21 cellular contexts compared by ENCODE assay signal in genomic region chr4:13399257-13399656, GRCh38.
DNase-seq lines count a peak whose midpoint lies in the region; ATAC-seq, FAIRE-seq and TF ChIP-seq lines count a peak whose summit lies in the region.
"Had no signal": no experiment of that assay in that cellular context is flagged by ENCODE, and none has a peak within 500 bp of the region (broad histone marks: within the 10 kb centered on the region; RNA-seq: fewer than 3 reads in every experiment).

No MANE protein-coding gene starts in this region.

- no peak overlapping the region for H2AFZ ChIP-seq in HepG2 (ENCODE audit: low read length)
- H2AFZ ChIP-seq: neural progenitor cell had no signal

- no peak overlapping the region for H3K9ac ChIP-seq in HepG2 (ENCODE audit: insufficient read depth, low read depth, low read length)
- H3K9ac ChIP-seq: neural progenitor cell had no signal

- H3K36me3 ChIP-seq in HepG2 (replicated peaks in 1 of 2; ENCODE audit: control insufficient read depth in 1 of 2, insufficient read depth in 2 of 2, low read length in 2 of 2) (no peaks in the 10 kb centered on the region), right lobe of liver (no peaks in the 10 kb centered on the region)
- H3K36me3 ChIP-seq: gastroesophageal sphincter, neural progenitor cell, transverse colon had no signal

- H3K27ac ChIP-seq in HepG2 (ENCODE audit: extremely low read length, insufficient read depth, low read length) (no peak overlapping the region), right lobe of liver (no peak overlapping the region)
- H3K27ac ChIP-seq: gastroesophageal sphincter, neural progenitor cell, SK-N-MC, transverse colon had no signal

- no TSS peak for BruUV-seq in HepG2 (replicated peaks; lab: Mats Ljungman, UMichigan)

- H3K27me3 ChIP-seq in HepG2 (ENCODE audit: control insufficient read depth in 1 of 2, insufficient read depth in 2 of 2, low read length in 2 of 2) (no peaks in the 10 kb centered on the region), right lobe of liver (no peaks in the 10 kb centered on the region)
- H3K27me3 ChIP-seq: gastroesophageal sphincter, neural progenitor cell, transverse colon had no signal

- TF ChIP-seq POLR2A in HepG2 (IDR thresholded peaks at IDR 0.05; ENCODE audit: insufficient read depth in 1 of 2, low read depth in 2 of 2, low read length in 2 of 2) (no peak), right lobe of liver (IDR thresholded peaks at IDR 0.05) (no peak)

- no peak overlapping the region for H3K4me3 ChIP-seq in HepG2 (replicated peaks in 1 of 3; ENCODE audit: insufficient read depth in 1 of 3, low read depth in 2 of 3, low read length in 3 of 3)
- H3K4me3 ChIP-seq in right lobe of liver = no peak overlapping the region
- H3K4me3 ChIP-seq in astrocyte of the spinal cord (ENCODE audit: low read depth, low read length) = no peak overlapping the region
- H3K4me3 ChIP-seq: gastroesophageal sphincter, neural progenitor cell, SK-N-MC, transverse colon had no signal

- intact Hi-C loops in HepG2 (cut with micrococcal nuclease; ENCODE audit: unreplicated experiment) = no loop called here
- intact Hi-C loops in right lobe of liver (cut with DNase I) = no loop called here
- intact Hi-C loops in head of caudate nucleus (cut with DNase I) = no loop called here

- CTCF ChIA-PET in HepG2 (lab: Yijun Ruan, JAX; ENCODE audit: low intra/inter-chr PET ratio, low total read pairs) = no interaction called here

- no peaks in the 10 kb centered on the region for H4K20me1 ChIP-seq in HepG2 (ENCODE audit: insufficient read depth, low read length)

- H3K79me2 ChIP-seq in HepG2 (ENCODE audit: insufficient read depth, low read length) = no peaks in the 10 kb centered on the region

- no peak for ATAC-seq in HepG2
- no peak for ATAC-seq in right lobe of liver
- ATAC-seq: activated naive CD4-positive, alpha-beta T cell treated with anti-CD3 and anti-CD28 coated beads, Interleukin-2, amount 50 U/mL, for 72 hours; gastroesophageal sphincter; stimulated activated memory B cell treated with anti-CD40 and anti-IgM and Interleukin-4, amounts not matched to agents 10 μg/mL and 1 μg/mL and 100 μg/mL, for 72 hours had no signal

- H3K4me2 ChIP-seq in HepG2 (ENCODE audit: low read depth, low read length) = no peak overlapping the region
- H3K4me2 ChIP-seq: neural progenitor cell had no signal

- no peak for FAIRE-seq in HepG2 (lab: Jason Lieb, UNC)

- in situ Hi-C loops in HepG2 (cut with HindIII; ENCODE audit: extremely low pct_ligation_motif_present, low pct_unique_long_range_greater_than_20kb) = no loop called here
- in situ Hi-C loops in astrocyte of the spinal cord (cut with HindIII; ENCODE audit: low sequenced_read_pairs) = no loop called here

- TF ChIP-seq CTCF in HepG2 (CRISPR knock-in tag; IDR thresholded peaks at IDR 0.05) (no peak), right lobe of liver (IDR thresholded peaks at IDR 0.05) (no peak), astrocyte of the spinal cord (IDR thresholded peaks at IDR 0.05; ENCODE audit: low read depth, low read length) (no peak)

- H3K4me1 ChIP-seq in HepG2 (ENCODE audit: insufficient read depth, low read length) = no peaks in the 10 kb centered on the region
- H3K4me1 ChIP-seq in right lobe of liver = no peaks in the 10 kb centered on the region
- H3K4me1 ChIP-seq: gastroesophageal sphincter, neural progenitor cell had no signal

- POLR2A ChIA-PET in HepG2 (lab: Yijun Ruan, JAX) = no interaction called here

- TF ChIP-seq RAD21 in HepG2 (CRISPR knock-in tag; IDR thresholded peaks at IDR 0.05) = no peak

- DNase-seq in HepG2 (ENCODE audit: low spot score) = no peak
- DNase-seq in right lobe of liver = no peak
- peak; percentile 31 for DNase-seq in astrocyte of the spinal cord (ENCODE audit: low read depth, low spot score)
- DNase-seq in kidney glomerular epithelial cell (lab: John Stamatoyannopoulos, UW) = peak; percentile 28
- DNase-seq in 8988T = no peak
- no peak for DNase-seq in head of caudate nucleus
- DNase-seq in stimulated activated CD4-positive, alpha-beta T cell treated with anti-CD3 and anti-CD28 coated beads, Interleukin-1b, Interleukin-23, amount 100 ng/mL, for 48 hours = no peak
- DNase-seq in NCI-H446 (lab: John Stamatoyannopoulos, UW) = no peak
- DNase-seq: activated CD4-positive, alpha-beta T cell treated with anti-CD3 and anti-CD28 coated beads, Interleukin-2, amount 10 ng/mL, durations not matched to agents 7 days and 5 days; activated T-cell treated with anti-CD3 and anti-CD28 coated beads, Interleukin-2, amount 50 U/mL, for 24 hours; central memory CD4-positive, alpha-beta T cell; effector memory CD4-positive, alpha-beta T cell; GF-D8; NCI-H1092; NCI-H446 treated with DMSO at 0.1 percent for 48 hours; transverse colon had no signal

- TF ChIP-seq EP300 in HepG2 (IDR thresholded peaks at IDR 0.05; ENCODE audit: low read depth in 2 of 2, low read length in 2 of 2) (no peak), HepG2 (CRISPR knock-in tag; IDR thresholded peaks at IDR 0.05; ENCODE audit: borderline replicate concordance) (no peak)

- no peaks in the 10 kb centered on the region for H3K9me3 ChIP-seq in HepG2 (ENCODE audit: low read length)
- H3K9me3 ChIP-seq in right lobe of liver = no peaks in the 10 kb centered on the region
- H3K9me3 ChIP-seq: gastroesophageal sphincter, transverse colon had no signal

TF ChIP-seq in HepG2, 621 proteins besides CTCF, POLR2A, EP300 and RAD21:
- 0 out of 2 replicates have a peak, but pooled peaks have one; percentile 18 for TF ChIP-seq NFE2 (CRISPR knock-in tag; IDR thresholded peaks at IDR 0.05)
- TF ChIP-seq ZNF225 (CRISPR knock-in tag; IDR thresholded peaks at IDR 0.05) = no peak
- peak in 1 of 2 experiments; percentile 12; a peak in 1 of 4 replicates for TF ChIP-seq MAFK (conservative IDR thresholded peaks at IDR 0.05 in 1 of 2, IDR thresholded peaks at IDR 0.05 in 1 of 2; ENCODE audit: low read length in 2 of 2)

Comparison
In these comparisons a context has a peak if more than half of its experiments do, and no peak if none do; other contexts are left out.
1. DNase-seq: peak in astrocyte of the spinal cord (single experiment) and kidney glomerular epithelial cell (single experiment); none in HepG2 (single experiment), right lobe of liver (0 of 3), 8988T (single experiment), head of caudate nucleus (0 of 42), stimulated activated CD4-positive, alpha-beta T cell treated with anti-CD3 and anti-CD28 coated beads, Interleukin-1b, Interleukin-23, amount 100 ng/mL, for 48 hours (single experiment) and NCI-H446 (0 of 2).